11 cellular contexts compared by ENCODE assay signal in the genomic region with DNA sequence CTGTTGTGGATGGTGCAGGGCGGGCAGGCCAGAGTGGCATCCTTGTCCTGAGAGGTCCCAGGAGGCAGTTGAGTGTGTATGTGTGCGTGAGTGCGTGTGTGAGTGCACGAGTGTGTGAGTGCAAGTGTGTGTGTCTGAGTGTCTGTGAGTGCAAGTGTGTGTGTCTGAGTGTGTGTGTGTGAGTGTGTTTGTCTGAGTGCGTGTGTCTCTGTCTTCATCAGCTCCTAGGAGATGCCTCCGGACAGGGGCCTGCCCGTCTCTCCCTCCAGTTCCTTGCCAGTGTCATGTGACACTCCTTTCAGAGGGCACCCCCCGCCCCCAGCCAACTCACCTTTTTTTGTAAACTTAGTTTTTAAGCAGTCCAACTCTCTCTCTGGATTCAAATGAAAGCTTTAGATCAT. TPM values are rescaled to one million over a fixed set of nuclear protein-coding genes. Genes with fewer than 3 reads are reported as not detected.
DNase-seq lines count a peak whose midpoint lies in the region; ATAC-seq and TF ChIP-seq lines count a peak whose summit lies in the region.
"Had no signal": no experiment of that assay in that cellular context is flagged by ENCODE, and none has a peak within 500 bp of the region (broad histone marks: within the 10 kb centered on the region; RNA-seq: fewer than 3 reads in every experiment).

No MANE protein-coding gene starts in this region.

- ATAC-seq in heart right ventricle: peak in 1 of 8 donors; percentile 11
- ATAC-seq in Right ventricle myocardium superior (ENCODE audit: poor library complexity): no peak
- ATAC-seq in HG03571 (IDR thresholded peaks at IDR 0.05; ENCODE audit: unreplicated experiment): no peak
- no peak for ATAC-seq in esophagus mucosa

- no peaks in the 10 kb centered on the region for H3K27me3 Mint-ChIP-seq in activated naive CD4-positive, alpha-beta T cell treated with anti-CD3 and anti-CD28 coated beads for 36 hours (ENCODE audit: low read depth)

- H3K79me2 ChIP-seq in mesendoderm (ENCODE audit: control insufficient read depth, insufficient read depth, low read length): peaks cover 78% of the 10 kb centered on the region

- peak overlapping the region; percentile 67 for H3K4me3 Mint-ChIP-seq in activated naive CD4-positive, alpha-beta T cell treated with anti-CD3 and anti-CD28 coated beads for 36 hours

- no peak overlapping the region for H3K9ac ChIP-seq in mesendoderm (ENCODE audit: low read length)

- in situ Hi-C loops in transverse colon (cut with MboI; ENCODE audit: low pct_ligation_motif_present in 1 of 4, low pct_unique_long_range_greater_than_20kb in 1 of 4, low sequenced_read_pairs in 3 of 4): no loop called here

- CTCF ChIA-PET in activated naive CD4-positive, alpha-beta T cell treated with anti-CD3 and anti-CD28 coated beads for 36 hours (lab: Charles Lee): interaction anchor here (1.0 to 1.7 kb wide), 4 partner anchors 10 to 18 kb away, joined by 3 to 7 read pairs (median 3); no protein-coding TSS in a partner anchor

- TF ChIP-seq EP300 in transverse colon (IDR thresholded peaks at IDR 0.05; ENCODE audit: low read depth): no peak

- H3K79me1 ChIP-seq in mesendoderm (ENCODE audit: low read length): peaks cover 55% of the 10 kb centered on the region

- no peak overlapping the region for H2BK120ac ChIP-seq in mesendoderm (ENCODE audit: low read depth, low read length)

- H4K8ac ChIP-seq in mesendoderm (ENCODE audit: low read depth, low read length): no peak overlapping the region

- peak overlapping the region; percentile 30 for H3K23ac ChIP-seq in mesendoderm (ENCODE audit: low read length)

- peak overlapping the region in 4 of 10 donors; percentile 2 to 25 (median 20) for H3K4me3 ChIP-seq in heart right ventricle
- no peak overlapping the region for H3K4me3 ChIP-seq in mesendoderm (ENCODE audit: low read length)
- H3K4me3 ChIP-seq in transverse colon: no peak overlapping the region

- no peak overlapping the region for H3K18ac ChIP-seq in mesendoderm (ENCODE audit: low read length)

- H3K9me3 Mint-ChIP-seq in activated naive CD4-positive, alpha-beta T cell treated with anti-CD3 and anti-CD28 coated beads for 36 hours: no peaks in the 10 kb centered on the region

- peaks cover 84% of the 10 kb centered on the region for H3K4me1 Mint-ChIP-seq in activated naive CD4-positive, alpha-beta T cell treated with anti-CD3 and anti-CD28 coated beads for 36 hours (ENCODE audit: low read depth)

- H3K56ac ChIP-seq in mesendoderm (ENCODE audit: low read length): no peak overlapping the region

- no peak overlapping the region for H2BK5ac ChIP-seq in mesendoderm (ENCODE audit: low read length)

- no peak overlapping the region for H3K4me2 ChIP-seq in mesendoderm (ENCODE audit: low read length)

- H3K4ac ChIP-seq in mesendoderm (ENCODE audit: low read depth, low read length): no peak overlapping the region

- H2BK15ac ChIP-seq in mesendoderm (replicated peaks; ENCODE audit: low read depth): no peak overlapping the region

- H2AK5ac ChIP-seq in mesendoderm (ENCODE audit: low read length): no peak overlapping the region

- no peak overlapping the region for H4K5ac ChIP-seq in mesendoderm (ENCODE audit: low read length)

- H3K9me3 ChIP-seq in heart right ventricle (no peaks in the 10 kb centered on the region), transverse colon (no peaks in the 10 kb centered on the region)
- H3K9me3 ChIP-seq: Caco-2 had no signal

- no peaks in the 10 kb centered on the region for H3K36me3 ChIP-seq in heart right ventricle
- H3K36me3 ChIP-seq in mesendoderm (ENCODE audit: control insufficient read depth, insufficient read depth, low read length): no peaks in the 10 kb centered on the region
- H3K36me3 ChIP-seq in transverse colon: no peaks in the 10 kb centered on the region

- 76% methylated on average over 8 of the region's 8 CpGs for WGBS in heart right ventricle, 2 donors
- no CpG with 5 or more reads among the region's 8 CpGs for WGBS in mesendoderm (ENCODE audit: extremely low coverage, insufficient coverage, low lambda C conversion rate)
- 79% methylated on average over 8 of the region's 8 CpGs; no CpG with 5 or more reads in 1 of the 2 donors for WGBS in transverse colon (ENCODE audit: low coverage in 1 of 2), 2 donors

- H3K27ac ChIP-seq in heart right ventricle: peak overlapping the region in 9 of 10 donors; percentile 75 to 90 (median 84)
- H3K27ac ChIP-seq in mesendoderm (ENCODE audit: low read depth, low read length): no peak overlapping the region
- peak overlapping the region; percentile 49 to 69 (median 64) for H3K27ac ChIP-seq in transverse colon

- peaks cover 3% of the 10 kb centered on the region for H3K36me3 Mint-ChIP-seq in activated naive CD4-positive, alpha-beta T cell treated with anti-CD3 and anti-CD28 coated beads for 36 hours (ENCODE audit: low read depth)

- H3K4me1 ChIP-seq in heart right ventricle (peaks cover 26 to 100% (median 94%) of the 10 kb centered on the region in 9 donors), mesendoderm (ENCODE audit: control insufficient read depth, low read depth, low read length) (peaks cover 13% of the 10 kb centered on the region), transverse colon (peaks cover 40 to 87% (median 66%) of the 10 kb centered on the region in 4 donors)
- H3K4me1 ChIP-seq: Caco-2 had no signal

- peak overlapping the region; percentile 93 for H3K27ac Mint-ChIP-seq in activated naive CD4-positive, alpha-beta T cell treated with anti-CD3 and anti-CD28 coated beads for 36 hours

- no peaks in the 10 kb centered on the region for H3K27me3 ChIP-seq in heart right ventricle
- no peaks in the 10 kb centered on the region for H3K27me3 ChIP-seq in mesendoderm (ENCODE audit: insufficient read depth, low read length, poor library complexity)
- no peaks in the 10 kb centered on the region for H3K27me3 ChIP-seq in transverse colon

- DNase-seq in heart right ventricle (no peak), Right ventricle myocardium superior (no peak), mesendoderm (no peak), transverse colon (no peak), Kasumi-1 (lab: John Stamatoyannopoulos, UW) (no peak)
- peak; percentile 67 for DNase-seq in activated naive CD4-positive, alpha-beta T cell treated with anti-CD3 and anti-CD28 coated beads for 36 hours
- DNase-seq: activated gamma-delta T cell, Caco-2, NCI-H345 had no signal

- TF ChIP-seq POLR2A in transverse colon (IDR thresholded peaks at IDR 0.05): no peak

- no peak for TF ChIP-seq CTCF in heart right ventricle (IDR thresholded peaks at IDR 0.05)
- TF ChIP-seq CTCF in transverse colon (IDR thresholded peaks at IDR 0.05): no peak

- intact Hi-C loops in heart right ventricle (cut with DNase I) (loop anchor here in 1 of 10 donors (5.0 kb wide), 1 partner anchor 36 kb away; no protein-coding TSS in a partner anchor), Right ventricle myocardium superior (cut with DNase I) (no loop called here), transverse colon (cut with DNase I; ENCODE audit: low total_unique reads) (no loop called here)
- intact Hi-C loops in activated naive CD4-positive, alpha-beta T cell treated with anti-CD3 and anti-CD28 coated beads for 36 hours (cut with micrococcal nuclease): no loop called here

RNA-seq across cellular contexts. Expression of gene IGF2R, which starts 12.3 kb away (rescaled TPM):
- total RNA-seq in heart right ventricle: 10 to 100 TPM; 61.7 to 95.6 (median 72.2) TPM
- polyA plus RNA-seq in heart right ventricle: 10 to 100 TPM; 13.7 to 21.1 TPM
- total RNA-seq in Right ventricle myocardium superior: 68.4 TPM
- 10 to 100 TPM; 42.1 to 44.5 TPM for total RNA-seq in activated naive CD4-positive, alpha-beta T cell treated with anti-CD3 and anti-CD28 coated beads for 36 hours
- 19.9 TPM for polyA plus RNA-seq in mesendoderm (2013, experiment 1 of 2)
- polyA plus RNA-seq in mesendoderm (2013, experiment 2 of 2): 19.9 TPM
- total RNA-seq in transverse colon: 100 to 1,000 TPM in 1 of 4 donors, 10 to 100 TPM in 3; 48.8 to 106 (median 92.3) TPM
- 53.5 TPM for total RNA-seq in esophagus mucosa
